ENCODE assay signal across 23 cellular contexts in the genomic region with DNA sequence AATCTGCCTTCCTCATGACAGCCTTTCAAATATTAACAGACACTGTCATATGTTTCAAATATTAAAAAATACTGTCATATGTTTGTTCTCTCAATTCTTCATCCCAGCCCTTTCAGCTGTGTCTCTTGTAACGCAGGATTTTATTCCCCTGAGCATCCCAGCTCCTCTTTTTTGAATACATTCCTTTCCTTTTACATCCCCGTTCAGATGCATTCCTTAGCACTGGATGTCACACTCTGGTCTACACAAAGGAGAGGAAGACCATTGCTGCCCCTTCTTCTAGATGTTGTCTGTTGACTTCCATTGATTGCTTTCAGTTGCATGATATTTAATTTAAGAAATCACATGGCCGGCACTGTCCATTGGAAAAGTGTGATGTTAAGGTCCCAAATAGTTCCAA.
DNase-seq lines count a peak whose midpoint lies in the region; FAIRE-seq and TF ChIP-seq lines count a peak whose summit lies in the region.
"Had no signal": no experiment of that assay in that cellular context is flagged by ENCODE, and none has a peak within 500 bp of the region (broad histone marks: within the 10 kb centered on the region; RNA-seq: fewer than 3 reads in every experiment).

No MANE protein-coding gene starts in this region.

- no peak overlapping the region for H3K4me3 Mint-ChIP-seq in progenitor cell of endocrine pancreas (ENCODE audit: low read depth)
- H3K4me3 Mint-ChIP-seq: CD4-positive, alpha-beta memory T cell had no signal

- no peak overlapping the region for H3K27ac ChIP-seq in testis
- H3K27ac ChIP-seq: BLaER1 treated with 17β-estradiol and CSF1 and Interleukin-3, amounts not matched to agents 10 nM and 100 nM; SJSA1 had no signal

- H3K27ac Mint-ChIP-seq in progenitor cell of endocrine pancreas, result no peak overlapping the region
- H3K27ac Mint-ChIP-seq: CD4-positive, alpha-beta memory T cell had no signal

- H3K36me3 Mint-ChIP-seq in progenitor cell of endocrine pancreas (ENCODE audit: insufficient read depth), result no peaks in the 10 kb centered on the region
- H3K36me3 Mint-ChIP-seq: CD4-positive, alpha-beta memory T cell had no signal

- H3K4me3 ChIP-seq in fibroblast of mammary gland (ENCODE audit: control insufficient read depth, low read depth, low read length) (no peak overlapping the region), testis (no peak overlapping the region)
- H3K4me3 ChIP-seq: BLaER1 treated with 17β-estradiol and CSF1 and Interleukin-3, amounts not matched to agents 10 nM and 100 nM; SJSA1 had no signal

- 84 to 87% methylated on average over 3 of the region's 3 CpGs for WGBS in testis, 2 donors

- H3K9me3 ChIP-seq in testis, result no peaks in the 10 kb centered on the region
- H3K9me3 ChIP-seq: Caco-2, SJSA1 had no signal

- TF ChIP-seq POLR2A in testis (IDR thresholded peaks at IDR 0.05), result no peak

- H3K9me3 Mint-ChIP-seq in progenitor cell of endocrine pancreas (ENCODE audit: low read depth), result no peaks in the 10 kb centered on the region

- intact Hi-C loops in testis (cut with DNase I; ENCODE audit: low total_unique reads), result no loop called here

- no peaks in the 10 kb centered on the region for H3K4me1 ChIP-seq in testis
- H3K4me1 ChIP-seq: BLaER1 treated with 17β-estradiol and CSF1 and Interleukin-3, amounts not matched to agents 10 nM and 100 nM; Caco-2; SJSA1 had no signal

- H3K4me1 Mint-ChIP-seq in progenitor cell of endocrine pancreas (ENCODE audit: low read depth), result peaks cover 1% of the 10 kb centered on the region

- peaks cover 22% of the 10 kb centered on the region for H3K27me3 Mint-ChIP-seq in progenitor cell of endocrine pancreas

- H3K36me3 ChIP-seq in testis (ENCODE audit: low read depth, missing control alignments), result no peaks in the 10 kb centered on the region
- H3K36me3 ChIP-seq: BLaER1 treated with 17β-estradiol and CSF1 and Interleukin-3, amounts not matched to agents 10 nM and 100 nM; SJSA1 had no signal

- peak; percentile 52 for DNase-seq in GM03348 (ENCODE audit: low spot score)
- DNase-seq in HS-5 (ENCODE audit: low read depth), result peak; percentile 38
- peak; percentile 6 for DNase-seq in fibroblast of mammary gland (ENCODE audit: low read depth)
- DNase-seq in urothelium cell line (ENCODE audit: low spot score), result peak; percentile 45
- no peak for DNase-seq in cortex of kidney (lab: John Stamatoyannopoulos, UW)
- no peak for DNase-seq in testis
- DNase-seq in progenitor cell of endocrine pancreas (ENCODE audit: low spot score, unreplicated experiment), result no peak
- DNase-seq: Caco-2; CD4-positive, alpha-beta memory T cell; DMS 273 treated with DMSO at 0.1 percent for 48 hours; DMS79 treated with DMSO at 0.1 percent for 48 hours; MM.1S; NCI-H1092; NCI-H1436; NCI-H1930; NCI-H345; NCI-H524 treated with DMSO at 0.1 percent for 48 hours; NCI-H82; OCI-M1 had no signal

- no peaks in the 10 kb centered on the region for H3K27me3 ChIP-seq in testis
- H3K27me3 ChIP-seq: BLaER1 treated with 17β-estradiol and CSF1 and Interleukin-3, amounts not matched to agents 10 nM and 100 nM; SJSA1 had no signal

- TF ChIP-seq CTCF in fibroblast of mammary gland (conservative IDR thresholded peaks at IDR 0.05; ENCODE audit: control insufficient read depth, insufficient read depth, low read depth, low read length), result no peak
- no peak for TF ChIP-seq CTCF in testis (IDR thresholded peaks at IDR 0.05)
- TF ChIP-seq CTCF in progenitor cell of endocrine pancreas (IDR thresholded peaks at IDR 0.05; ENCODE audit: unreplicated experiment), result no peak

- no peak for FAIRE-seq in urothelium cell line (lab: Jason Lieb, UNC)
- FAIRE-seq: GM19239, RCC 7860 had no signal

Comparison
In these comparisons a context has a peak if more than half of its experiments do, and no peak if none do; other contexts are left out.
1. DNase-seq: peak in GM03348 (single experiment), HS-5 (single experiment), fibroblast of mammary gland (single experiment) and urothelium cell line (single experiment); none in cortex of kidney (single experiment), testis (single experiment) and progenitor cell of endocrine pancreas (single experiment).